Comparison of ENCODE assay signal across 1 cellular context in the genomic region with DNA sequence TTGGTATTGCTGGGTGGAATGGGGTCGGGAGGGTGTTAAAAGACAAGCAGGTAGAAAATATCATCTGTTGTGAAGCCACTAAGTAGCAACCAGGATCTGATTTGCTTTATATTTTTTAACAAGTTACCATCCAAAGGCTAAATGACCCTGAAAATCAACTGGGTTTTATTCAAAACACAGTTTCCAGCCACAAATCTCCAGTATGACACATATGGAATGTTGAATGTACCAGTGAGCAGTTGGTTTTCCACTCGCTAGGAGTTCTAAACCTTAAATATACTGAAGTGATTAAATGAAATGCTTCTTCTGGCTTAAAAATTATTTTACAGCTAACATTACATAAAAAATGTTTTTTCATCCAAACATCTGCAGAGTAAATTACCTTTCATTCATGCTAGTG.
TF ChIP-seq lines count a peak whose summit lies in the region.

No MANE protein-coding gene starts in this region.

TF ChIP-seq in GM23338, 12 proteins besides CTCF, POLR2A, EP300 and RAD21 (continued from another document):
- TF ChIP-seq, protein P1, sequence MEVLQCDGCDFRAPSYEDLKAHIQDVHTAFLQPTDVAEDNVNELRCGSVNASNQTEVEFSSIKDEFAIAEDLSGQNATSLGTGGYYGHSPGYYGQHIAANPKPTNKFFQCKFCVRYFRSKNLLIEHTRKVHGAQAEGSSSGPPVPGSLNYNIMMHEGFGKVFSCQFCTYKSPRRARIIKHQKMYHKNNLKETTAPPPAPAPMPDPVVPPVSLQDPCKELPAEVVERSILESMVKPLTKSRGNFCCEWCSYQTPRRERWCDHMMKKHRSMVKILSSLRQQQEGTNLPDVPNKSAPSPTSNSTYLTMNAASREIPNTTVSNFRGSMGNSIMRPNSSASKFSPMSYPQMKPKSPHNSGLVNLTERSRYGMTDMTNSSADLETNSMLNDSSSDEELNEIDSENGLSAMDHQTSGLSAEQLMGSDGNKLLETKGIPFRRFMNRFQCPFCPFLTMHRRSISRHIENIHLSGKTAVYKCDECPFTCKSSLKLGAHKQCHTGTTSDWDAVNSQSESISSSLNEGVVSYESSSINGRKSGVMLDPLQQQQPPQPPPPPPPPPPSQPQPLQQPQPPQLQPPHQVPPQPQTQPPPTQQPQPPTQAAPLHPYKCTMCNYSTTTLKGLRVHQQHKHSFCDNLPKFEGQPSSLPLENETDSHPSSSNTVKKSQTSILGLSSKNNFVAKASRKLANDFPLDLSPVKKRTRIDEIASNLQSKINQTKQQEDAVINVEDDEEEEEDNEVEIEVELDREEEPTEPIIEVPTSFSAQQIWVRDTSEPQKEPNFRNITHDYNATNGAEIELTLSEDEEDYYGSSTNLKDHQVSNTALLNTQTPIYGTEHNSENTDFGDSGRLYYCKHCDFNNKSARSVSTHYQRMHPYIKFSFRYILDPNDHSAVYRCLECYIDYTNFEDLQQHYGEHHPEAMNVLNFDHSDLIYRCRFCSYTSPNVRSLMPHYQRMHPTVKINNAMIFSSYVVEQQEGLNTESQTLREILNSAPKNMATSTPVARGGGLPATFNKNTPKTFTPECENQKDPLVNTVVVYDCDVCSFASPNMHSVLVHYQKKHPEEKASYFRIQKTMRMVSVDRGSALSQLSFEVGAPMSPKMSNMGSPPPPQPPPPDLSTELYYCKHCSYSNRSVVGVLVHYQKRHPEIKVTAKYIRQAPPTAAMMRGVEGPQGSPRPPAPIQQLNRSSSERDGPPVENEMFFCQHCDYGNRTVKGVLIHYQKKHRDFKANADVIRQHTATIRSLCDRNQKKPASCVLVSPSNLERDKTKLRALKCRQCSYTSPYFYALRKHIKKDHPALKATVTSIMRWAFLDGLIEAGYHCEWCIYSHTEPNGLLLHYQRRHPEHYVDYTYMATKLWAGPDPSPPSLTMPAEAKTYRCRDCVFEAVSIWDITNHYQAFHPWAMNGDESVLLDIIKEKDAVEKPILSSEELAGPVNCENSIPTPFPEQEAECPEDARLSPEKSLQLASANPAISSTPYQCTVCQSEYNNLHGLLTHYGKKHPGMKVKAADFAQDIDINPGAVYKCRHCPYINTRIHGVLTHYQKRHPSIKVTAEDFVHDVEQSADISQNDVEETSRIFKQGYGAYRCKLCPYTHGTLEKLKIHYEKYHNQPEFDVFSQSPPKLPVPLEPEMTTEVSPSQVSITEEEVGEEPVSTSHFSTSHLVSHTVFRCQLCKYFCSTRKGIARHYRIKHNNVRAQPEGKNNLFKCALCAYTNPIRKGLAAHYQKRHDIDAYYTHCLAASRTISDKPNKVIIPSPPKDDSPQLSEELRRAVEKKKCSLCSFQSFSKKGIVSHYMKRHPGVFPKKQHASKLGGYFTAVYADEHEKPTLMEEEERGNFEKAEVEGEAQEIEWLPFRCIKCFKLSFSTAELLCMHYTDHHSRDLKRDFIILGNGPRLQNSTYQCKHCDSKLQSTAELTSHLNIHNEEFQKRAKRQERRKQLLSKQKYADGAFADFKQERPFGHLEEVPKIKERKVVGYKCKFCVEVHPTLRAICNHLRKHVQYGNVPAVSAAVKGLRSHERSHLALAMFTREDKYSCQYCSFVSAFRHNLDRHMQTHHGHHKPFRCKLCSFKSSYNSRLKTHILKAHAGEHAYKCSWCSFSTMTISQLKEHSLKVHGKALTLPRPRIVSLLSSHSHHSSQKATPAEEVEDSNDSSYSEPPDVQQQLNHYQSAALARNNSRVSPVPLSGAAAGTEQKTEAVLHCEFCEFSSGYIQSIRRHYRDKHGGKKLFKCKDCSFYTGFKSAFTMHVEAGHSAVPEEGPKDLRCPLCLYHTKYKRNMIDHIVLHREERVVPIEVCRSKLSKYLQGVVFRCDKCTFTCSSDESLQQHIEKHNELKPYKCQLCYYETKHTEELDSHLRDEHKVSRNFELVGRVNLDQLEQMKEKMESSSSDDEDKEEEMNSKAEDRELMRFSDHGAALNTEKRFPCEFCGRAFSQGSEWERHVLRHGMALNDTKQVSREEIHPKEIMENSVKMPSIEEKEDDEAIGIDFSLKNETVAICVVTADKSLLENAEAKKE (CRISPR knock-in tag; IDR thresholded peaks at IDR 0.05), result no peak
- TF ChIP-seq JUNB (IDR thresholded peaks at IDR 0.05; ENCODE audit: unreplicated experiment) (no peak), CREB1 (CRISPR knock-in tag; IDR thresholded peaks at IDR 0.05; ENCODE audit: low read depth) (no peak), ZNF114 (CRISPR knock-in tag; IDR thresholded peaks at IDR 0.05) (no peak), EZH2 (IDR thresholded peaks at IDR 0.05; ENCODE audit: low read depth, unreplicated experiment) (no peak), ZNF331 (CRISPR knock-in tag; IDR thresholded peaks at IDR 0.05; ENCODE audit: low read depth) (no peak), EZH2phosphoT487 (IDR thresholded peaks at IDR 0.05; ENCODE audit: unreplicated experiment) (no peak), NANOG (IDR thresholded peaks at IDR 0.05; ENCODE audit: borderline replicate concordance) (no peak), STAT1 (IDR thresholded peaks at IDR 0.05; ENCODE audit: unreplicated experiment) (no peak)
- TF ChIP-seq, protein P2, sequence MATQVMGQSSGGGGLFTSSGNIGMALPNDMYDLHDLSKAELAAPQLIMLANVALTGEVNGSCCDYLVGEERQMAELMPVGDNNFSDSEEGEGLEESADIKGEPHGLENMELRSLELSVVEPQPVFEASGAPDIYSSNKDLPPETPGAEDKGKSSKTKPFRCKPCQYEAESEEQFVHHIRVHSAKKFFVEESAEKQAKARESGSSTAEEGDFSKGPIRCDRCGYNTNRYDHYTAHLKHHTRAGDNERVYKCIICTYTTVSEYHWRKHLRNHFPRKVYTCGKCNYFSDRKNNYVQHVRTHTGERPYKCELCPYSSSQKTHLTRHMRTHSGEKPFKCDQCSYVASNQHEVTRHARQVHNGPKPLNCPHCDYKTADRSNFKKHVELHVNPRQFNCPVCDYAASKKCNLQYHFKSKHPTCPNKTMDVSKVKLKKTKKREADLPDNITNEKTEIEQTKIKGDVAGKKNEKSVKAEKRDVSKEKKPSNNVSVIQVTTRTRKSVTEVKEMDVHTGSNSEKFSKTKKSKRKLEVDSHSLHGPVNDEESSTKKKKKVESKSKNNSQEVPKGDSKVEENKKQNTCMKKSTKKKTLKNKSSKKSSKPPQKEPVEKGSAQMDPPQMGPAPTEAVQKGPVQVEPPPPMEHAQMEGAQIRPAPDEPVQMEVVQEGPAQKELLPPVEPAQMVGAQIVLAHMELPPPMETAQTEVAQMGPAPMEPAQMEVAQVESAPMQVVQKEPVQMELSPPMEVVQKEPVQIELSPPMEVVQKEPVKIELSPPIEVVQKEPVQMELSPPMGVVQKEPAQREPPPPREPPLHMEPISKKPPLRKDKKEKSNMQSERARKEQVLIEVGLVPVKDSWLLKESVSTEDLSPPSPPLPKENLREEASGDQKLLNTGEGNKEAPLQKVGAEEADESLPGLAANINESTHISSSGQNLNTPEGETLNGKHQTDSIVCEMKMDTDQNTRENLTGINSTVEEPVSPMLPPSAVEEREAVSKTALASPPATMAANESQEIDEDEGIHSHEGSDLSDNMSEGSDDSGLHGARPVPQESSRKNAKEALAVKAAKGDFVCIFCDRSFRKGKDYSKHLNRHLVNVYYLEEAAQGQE (IDR thresholded peaks at IDR 0.05; ENCODE audit: unreplicated experiment), result no peak
